8 cellular contexts compared by ENCODE assay signal in genomic region chr11:134592391-134592990, GRCh38.
DNase-seq lines count a peak whose midpoint lies in the region; ATAC-seq, FAIRE-seq and TF ChIP-seq lines count a peak whose summit lies in the region.

No MANE protein-coding gene starts in this region.

- no peaks in the 10 kb centered on the region for H3K27me3 ChIP-seq in iPS DF 6.9 (ENCODE audit: control insufficient read depth, insufficient read depth, low read length)

- ATAC-seq in activated CD8-positive, alpha-beta T cell treated with anti-CD3 and anti-CD28 coated beads for 36 hours = peak; percentile 83
- ATAC-seq in HG02571 (IDR thresholded peaks at IDR 0.05; ENCODE audit: unreplicated experiment) = no peak

- DNase-seq in GM18507 (ENCODE audit: extremely low spot score, insufficient read length, low read depth) = no peak
- DNase-seq in activated CD8-positive, alpha-beta T cell treated with anti-CD3 and anti-CD28 coated beads for 36 hours = peak; percentile 83
- peak; percentile 63 for DNase-seq in iPS DF 6.9 (ENCODE audit: low read depth, low spot score)
- peak; percentile 31 for DNase-seq in stimulated activated CD8-positive, alpha-beta memory T cell treated with anti-CD3 and anti-CD28 coated beads, Interleukin-7, amount 100 ng/mL, for 24 hours (ENCODE audit: low read depth)
- DNase-seq in GM19239 (ENCODE audit: insufficient read length, low spot score) = no peak
- DNase-seq in RCC 7860 (ENCODE audit: low spot score) = no peak

- no peaks in the 10 kb centered on the region for H3K36me3 Mint-ChIP-seq in activated CD8-positive, alpha-beta T cell treated with anti-CD3 and anti-CD28 coated beads for 36 hours (ENCODE audit: low read depth)

- FAIRE-seq in GM18507 (lab: Jason Lieb, UNC) (peak; percentile 78), GM19239 (lab: Jason Lieb, UNC) (no peak), RCC 7860 (lab: Jason Lieb, UNC) (no peak)

- peaks cover 7% of the 10 kb centered on the region for H3K27me3 Mint-ChIP-seq in activated CD8-positive, alpha-beta T cell treated with anti-CD3 and anti-CD28 coated beads for 36 hours

- POLR2A ChIA-PET in activated CD8-positive, alpha-beta T cell treated with anti-CD3 and anti-CD28 coated beads for 36 hours (lab: Charles Lee) = no interaction called here

- H3K9me3 ChIP-seq in KOPT-K1 (ENCODE audit: insufficient read depth, low read length, poor library complexity, severe bottlenecking) = no peaks in the 10 kb centered on the region
- H3K9me3 ChIP-seq in iPS DF 6.9 (ENCODE audit: control insufficient read depth, insufficient read depth, low read length) = no peaks in the 10 kb centered on the region

- no peak overlapping the region for H3K4me3 ChIP-seq in iPS DF 6.9 (ENCODE audit: low read length)

- H3K36me3 ChIP-seq in KOPT-K1 (ENCODE audit: insufficient read depth, low read length) (no peaks in the 10 kb centered on the region), iPS DF 6.9 (ENCODE audit: control insufficient read depth, insufficient read depth, low read length) (no peaks in the 10 kb centered on the region)

- H3K27ac Mint-ChIP-seq in activated CD8-positive, alpha-beta T cell treated with anti-CD3 and anti-CD28 coated beads for 36 hours = no peak overlapping the region

- TF ChIP-seq CTCF in activated CD8-positive, alpha-beta T cell treated with anti-CD3 and anti-CD28 coated beads for 36 hours (IDR thresholded peaks at IDR 0.05) = peak; percentile 67

- no peak overlapping the region for H3K4me3 Mint-ChIP-seq in activated CD8-positive, alpha-beta T cell treated with anti-CD3 and anti-CD28 coated beads for 36 hours

- no peaks in the 10 kb centered on the region for H3K4me1 ChIP-seq in iPS DF 6.9 (ENCODE audit: control insufficient read depth, insufficient read depth, low read length)

- CTCF ChIA-PET in activated CD8-positive, alpha-beta T cell treated with anti-CD3 and anti-CD28 coated beads for 36 hours (lab: Charles Lee) = interaction anchor here (1.0 kb wide), 1 partner anchor 209 kb away, joined by 4 read pairs; no protein-coding TSS in a partner anchor

- H3K4me1 Mint-ChIP-seq in activated CD8-positive, alpha-beta T cell treated with anti-CD3 and anti-CD28 coated beads for 36 hours (ENCODE audit: low read depth) = no peaks in the 10 kb centered on the region

- no peaks in the 10 kb centered on the region for H3K9me3 Mint-ChIP-seq in activated CD8-positive, alpha-beta T cell treated with anti-CD3 and anti-CD28 coated beads for 36 hours

- H3K27ac ChIP-seq in KOPT-K1 (ENCODE audit: low read depth, low read length, poor library complexity, severe bottlenecking) (peak overlapping the region; percentile 50), iPS DF 6.9 (ENCODE audit: low read length) (no peak overlapping the region)

- intact Hi-C loops in activated CD8-positive, alpha-beta T cell treated with anti-CD3 and anti-CD28 coated beads for 36 hours (cut with micrococcal nuclease) = no loop called here

Comparison
In these comparisons a context has a peak if more than half of its experiments do, and no peak if none do; other contexts are left out.
1. DNase-seq: peak in activated CD8-positive, alpha-beta T cell treated with anti-CD3 and anti-CD28 coated beads for 36 hours (single experiment), iPS DF 6.9 (single experiment) and stimulated activated CD8-positive, alpha-beta memory T cell treated with anti-CD3 and anti-CD28 coated beads, Interleukin-7, amount 100 ng/mL, for 24 hours (single experiment); none in GM18507 (single experiment), GM19239 (single experiment) and RCC 7860 (single experiment).